ENCODE assay signal across 2 cellular contexts in the genomic region with DNA sequence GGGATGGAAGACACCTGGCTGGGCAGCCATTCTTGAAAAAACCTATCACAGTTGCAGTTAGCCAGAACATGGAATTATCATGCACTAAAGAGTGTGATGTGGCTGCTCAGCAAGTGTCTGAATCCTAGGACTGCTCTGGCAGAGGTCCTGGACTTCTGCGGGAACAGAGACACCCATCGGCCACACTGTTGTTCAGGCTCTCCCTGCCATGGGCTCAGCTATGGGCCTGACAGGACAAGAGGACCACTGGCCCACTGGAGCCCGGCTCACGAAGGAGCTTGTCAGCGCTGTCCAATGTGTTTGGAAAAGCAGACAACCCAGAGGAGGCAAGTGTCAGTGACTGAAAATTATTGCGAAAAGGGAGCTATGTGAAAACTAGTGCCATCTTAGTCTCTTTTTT.
A peak's percentile ranks its signal among the peaks of the same experiment; 100 is the strongest.
TF ChIP-seq lines count a peak whose summit lies in the region.

No MANE protein-coding gene starts in this region.

TF ChIP-seq in HepG2, 621 proteins besides CTCF, POLR2A, EP300 and RAD21:
- no peak for TF ChIP-seq ZNF775 (CRISPR knock-in tag; IDR thresholded peaks at IDR 0.05; ENCODE audit: borderline replicate concordance)
- no peak for TF ChIP-seq STAG1 (CRISPR knock-in tag; IDR thresholded peaks at IDR 0.05)
- TF ChIP-seq RBM22 (optimal IDR thresholded peaks at IDR 0.05; ENCODE audit: low read length) = peak; percentile 93
- TF ChIP-seq ZNF768 (CRISPR knock-in tag; IDR thresholded peaks at IDR 0.05) = peak; percentile 39; the same call in 1 of the 2 replicates
- TF ChIP-seq, protein P1, sequence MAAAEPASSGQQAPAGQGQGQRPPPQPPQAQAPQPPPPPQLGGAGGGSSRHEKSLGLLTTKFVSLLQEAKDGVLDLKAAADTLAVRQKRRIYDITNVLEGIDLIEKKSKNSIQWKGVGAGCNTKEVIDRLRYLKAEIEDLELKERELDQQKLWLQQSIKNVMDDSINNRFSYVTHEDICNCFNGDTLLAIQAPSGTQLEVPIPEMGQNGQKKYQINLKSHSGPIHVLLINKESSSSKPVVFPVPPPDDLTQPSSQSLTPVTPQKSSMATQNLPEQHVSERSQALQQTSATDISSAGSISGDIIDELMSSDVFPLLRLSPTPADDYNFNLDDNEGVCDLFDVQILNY (CRISPR knock-in tag; conservative IDR thresholded peaks at IDR 0.05) = no peak
- TF ChIP-seq AGO2 (optimal IDR thresholded peaks at IDR 0.05; ENCODE audit: low read depth, low read length) = peak; percentile 58
- peak; percentile 54; the same call in 1 of the 2 replicates for TF ChIP-seq POLR2G (IDR thresholded peaks at IDR 0.05; ENCODE audit: low read depth, low read length)
- peak; percentile 69; the same call in 1 of the 2 replicates for TF ChIP-seq PAF1 (CRISPR knock-in tag; IDR thresholded peaks at IDR 0.05)
TF ChIP-seq in HepG2: peak in this region for 5.

TF ChIP-seq in H1, 55 proteins besides CTCF, POLR2A, EP300 and RAD21:
- no peak for TF ChIP-seq YY1 (IDR thresholded peaks at IDR 0.05; ENCODE audit: low read depth, low read length)
- TF ChIP-seq SP1 (IDR thresholded peaks at IDR 0.05; ENCODE audit: low read depth, low read length) = no peak
- TF ChIP-seq SIX5 (IDR thresholded peaks at IDR 0.05; ENCODE audit: low read depth, low read length) = no peak
- no peak for TF ChIP-seq SP2 (IDR thresholded peaks at IDR 0.05; ENCODE audit: low read length)
- TF ChIP-seq JUND (IDR thresholded peaks at IDR 0.05; ENCODE audit: low read length) = no peak
- TF ChIP-seq CHD2 (IDR thresholded peaks at IDR 0.05; ENCODE audit: low read length) = no peak
- no peak for TF ChIP-seq CHD1 (IDR thresholded peaks at IDR 0.05; ENCODE audit: low read depth, low read length)
- no peak for TF ChIP-seq SAP30 (IDR thresholded peaks at IDR 0.05; ENCODE audit: insufficient read depth, insufficient replicate concordance, low read length)
- no peak for TF ChIP-seq KDM4A (IDR thresholded peaks at IDR 0.05; ENCODE audit: low read depth, low read length, severe bottlenecking)
- TF ChIP-seq POU5F1 (IDR thresholded peaks at IDR 0.05; ENCODE audit: low read depth, low read length) = no peak
- no peak for TF ChIP-seq SRF (IDR thresholded peaks at IDR 0.05; ENCODE audit: low read depth, low read length)
- TF ChIP-seq RFX5 (IDR thresholded peaks at IDR 0.05; ENCODE audit: borderline replicate concordance, low read depth, low read length) = no peak
- no peak for TF ChIP-seq SIRT6 (IDR thresholded peaks at IDR 0.05; ENCODE audit: low read length)
- no peak for TF ChIP-seq EZH2 (IDR thresholded peaks at IDR 0.05; ENCODE audit: low read depth, low read length, severe bottlenecking)
- no peak for TF ChIP-seq CEBPB (IDR thresholded peaks at IDR 0.05; ENCODE audit: low read depth, low read length)
- TF ChIP-seq CTBP2 (IDR thresholded peaks at IDR 0.05; ENCODE audit: borderline replicate concordance, insufficient read depth, insufficient read length, low read length) = no peak
